In the genomic region with DNA sequence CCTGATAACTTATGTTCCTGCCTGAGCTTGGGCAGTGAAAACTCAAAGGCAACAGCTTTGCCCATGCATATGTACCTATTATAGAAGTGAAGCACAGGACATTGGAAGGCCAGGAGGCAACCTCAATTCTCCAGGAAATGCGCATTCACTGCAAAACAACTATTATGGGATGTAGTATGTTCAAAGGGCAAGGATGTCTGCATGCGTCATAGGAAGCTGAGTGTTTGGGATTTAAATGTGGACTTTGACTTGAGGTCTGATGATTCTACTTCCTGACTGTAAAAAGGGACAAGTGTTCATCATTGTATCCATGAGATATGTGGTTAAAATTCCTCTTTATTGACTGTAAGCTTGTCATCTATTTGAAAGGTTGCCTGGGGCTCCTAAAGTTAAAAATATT, we compare ENCODE assay signal across 8 cellular contexts.
A peak's percentile ranks its signal among the peaks of the same experiment; 100 is the strongest.
DNase-seq lines count a peak whose midpoint lies in the region; ATAC-seq, FAIRE-seq and TF ChIP-seq lines count a peak whose summit lies in the region.
"Not testable (repeated sequence)": the region's sequence is repeated elsewhere in the genome, so short reads cannot be mapped to it uniquely, and the experiment has no call there.

No MANE protein-coding gene starts in this region.

- H4K20me1 ChIP-seq in PC-3 (ENCODE audit: low read length), result not testable (repeated sequence)

- POLR2A ChIA-PET in PC-3 (lab: Charles Lee; ENCODE audit: unreplicated experiment), result not testable (repeated sequence)

- H3F3A ChIP-seq in PC-3 (ENCODE audit: low read length, unreplicated experiment), result not testable (repeated sequence)

- peak overlapping the region; percentile 84 for H3K27ac ChIP-seq in PC-3 (ENCODE audit: low read length)
- H3K27ac ChIP-seq in small intestine (ENCODE audit: low read depth in 1 of 2, low read length in 1 of 2), result not testable (repeated sequence)

- peak overlapping the region; percentile 40; the same call in 1 of the 2 replicates for H3K9ac ChIP-seq in PC-3 (ENCODE audit: low read length)

- not testable (repeated sequence) for H3K79me2 ChIP-seq in PC-3 (ENCODE audit: low read length)

- peaks cover 15% of the 10 kb centered on the region for H3K4me1 ChIP-seq in PC-3 (ENCODE audit: insufficient read depth, low read length)
- not testable (repeated sequence) for H3K4me1 ChIP-seq in small intestine (ENCODE audit: control insufficient read depth in 2 of 2, insufficient read depth in 1 of 2, low read depth in 1 of 2, low read length in 1 of 2)

- not testable (repeated sequence) for H3K4me3 ChIP-seq in AG10803 (ENCODE audit: low read length); PC-3 (ENCODE audit: low read length); epithelial cell of esophagus (ENCODE audit: low read length); small intestine (ENCODE audit: low read depth in 1 of 2, low read length in 2 of 2)

- not testable (repeated sequence) for H3K9me3 ChIP-seq in PC-3 (ENCODE audit: low read length); small intestine (ENCODE audit: control insufficient read depth, low read depth)

- DNase-seq in AG10803 (ENCODE audit: low read depth) (peak; percentile 50), H4 (ENCODE audit: low spot score) (peak; percentile 4), PC-3 (peak; percentile 73), amniotic epithelial cell (ENCODE audit: low read depth) (peak; percentile 77), epithelial cell of esophagus (ENCODE audit: low read depth) (peak; percentile 49), glomerular endothelial cell (ENCODE audit: extremely low read depth, low read depth, low spot score) (peak; percentile 89), lung microvascular endothelial cell (ENCODE audit: low read depth in 2 of 2) (peak; percentile 96 to 98), small intestine (peak; percentile 57)

- not testable (repeated sequence) for BruUV-seq in PC-3 (replicated peaks; lab: Mats Ljungman, UMichigan)

- H3K36me3 ChIP-seq in PC-3 (ENCODE audit: low read depth, low read length); small intestine (ENCODE audit: control insufficient read depth in 2 of 2, insufficient read depth in 2 of 2, low read length in 2 of 2): not testable (repeated sequence)

- CTCF ChIA-PET in PC-3 (lab: Charles Lee), result not testable (repeated sequence)

- 18 to 53% (median 44%) methylated on average over 2 of the region's 2 CpGs for WGBS in small intestine, 3 donors

- H2AFZ ChIP-seq in PC-3 (ENCODE audit: low read length), result not testable (repeated sequence)

- not testable (repeated sequence) for TF ChIP-seq CTCF in AG10803 (conservative IDR thresholded peaks at IDR 0.05; ENCODE audit: low read length); PC-3 (conservative IDR thresholded peaks at IDR 0.05; ENCODE audit: low read depth, low read length); epithelial cell of esophagus (IDR thresholded peaks at IDR 0.05; ENCODE audit: insufficient read depth, low read depth, low read length, missing control alignments)

- not testable (repeated sequence) for H3K4me2 ChIP-seq in PC-3 (ENCODE audit: low read length)

- intact Hi-C loops in PC-3 (cut with micrococcal nuclease), result not testable (repeated sequence)

- H3K27me3 ChIP-seq in PC-3 (ENCODE audit: low read length); small intestine (ENCODE audit: control insufficient read depth in 2 of 2, insufficient read depth in 2 of 2, low read length in 2 of 2): not testable (repeated sequence)

- not testable (repeated sequence) for H3K9me2 ChIP-seq in PC-3 (replicated peaks; ENCODE audit: low read length)

- peak; percentile 77 for ATAC-seq in PC-3

- FAIRE-seq in small intestine (lab: Jason Lieb, UNC), result not testable (repeated sequence)

Comparison
In these comparisons a context has a peak if more than half of its experiments do, and no peak if none do; other contexts are left out.
1. DNase-seq: peak in every context shown above with its lines; median percentile 97 in lung microvascular endothelial cell; 89 in glomerular endothelial cell; 77 in amniotic epithelial cell; 73 in PC-3; 57 in small intestine; 50 in AG10803; 49 in epithelial cell of esophagus; 4 in H4.